Comparison of ENCODE assay signal across 15 cellular contexts in the genomic region with DNA sequence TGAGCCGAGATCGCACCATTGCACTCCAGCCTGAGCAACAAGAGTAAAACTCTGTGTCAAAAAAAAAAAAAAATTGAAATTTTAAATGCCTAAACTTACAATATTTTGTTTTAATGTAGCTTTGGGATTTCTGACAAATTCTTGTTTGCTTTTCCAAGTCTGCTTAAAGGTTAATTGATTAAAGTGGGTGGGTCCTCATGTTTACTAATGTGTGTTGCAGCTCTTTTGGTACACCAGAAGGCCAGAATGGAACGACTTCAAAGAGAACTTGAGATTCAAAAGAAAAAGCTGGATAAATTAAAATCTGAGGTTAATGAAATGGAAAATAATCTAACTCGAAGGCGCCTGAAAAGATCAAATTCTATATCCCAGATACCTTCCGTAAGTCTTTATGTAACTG. TPM values are rescaled to one million over a fixed set of nuclear protein-coding genes. Genes with fewer than 3 reads are reported as not detected.
DNase-seq lines count a peak whose midpoint lies in the region; ATAC-seq, FAIRE-seq and TF ChIP-seq lines count a peak whose summit lies in the region.
"Had no signal": no experiment of that assay in that cellular context is flagged by ENCODE, and none has a peak within 500 bp of the region (broad histone marks: within the 10 kb centered on the region; RNA-seq: fewer than 3 reads in every experiment).

No MANE protein-coding gene starts in this region.

- POLR2A ChIA-PET in HepG2 (lab: Yijun Ruan, JAX): no interaction called here

- peak overlapping the region; percentile 26 to 59 for H3K27ac ChIP-seq in liver (ENCODE audit: low read depth in 1 of 2, low read length in 2 of 2)
- no peak overlapping the region for H3K27ac ChIP-seq in HepG2 (ENCODE audit: extremely low read length, insufficient read depth, low read length)
- H3K27ac ChIP-seq in right lobe of liver: peak overlapping the region in 2 of 3 donors; percentile 2 to 23
- H3K27ac ChIP-seq: BLaER1 treated with 17β-estradiol and CSF1 and Interleukin-3, amounts not matched to agents 10 nM and 100 nM; GM23248 had no signal

- H3K4me3 ChIP-seq in liver (ENCODE audit: low read depth in 1 of 3, low read length in 3 of 3) (no peak overlapping the region), HepG2 (replicated peaks in 1 of 3; ENCODE audit: insufficient read depth in 1 of 3, low read depth in 2 of 3, low read length in 3 of 3) (no peak overlapping the region), right lobe of liver (no peak overlapping the region)
- H3K4me3 ChIP-seq: BLaER1 treated with 17β-estradiol and CSF1 and Interleukin-3, amounts not matched to agents 10 nM and 100 nM; GM23248; HAP-1 had no signal

- no peaks in the 10 kb centered on the region; the same call in 1 of the 2 replicates for H4K20me1 ChIP-seq in HepG2 (ENCODE audit: insufficient read depth, low read length)

- ATAC-seq in HepG2 (no peak), T-helper 17 cell (no peak), right lobe of liver (peak; percentile 70 to 75 (median 74)), HG03571 (IDR thresholded peaks at IDR 0.05; ENCODE audit: unreplicated experiment) (no peak)

- TF ChIP-seq POLR2A in HepG2 (IDR thresholded peaks at IDR 0.05; ENCODE audit: insufficient read depth in 1 of 2, low read depth in 2 of 2, low read length in 2 of 2): no peak
- no peak for TF ChIP-seq POLR2A in right lobe of liver (IDR thresholded peaks at IDR 0.05)

- H3K27ac Mint-ChIP-seq in activated T-cell treated with anti-CD3 and anti-CD28 coated beads, Interleukin-2, amount 50 U/mL, for 24 hours: peak overlapping the region; percentile 77
- no peak overlapping the region for H3K27ac Mint-ChIP-seq in T-helper 17 cell
- H3K27ac Mint-ChIP-seq: B cell had no signal

- in situ Hi-C loops in HepG2 (cut with HindIII; ENCODE audit: extremely low pct_ligation_motif_present, low pct_unique_long_range_greater_than_20kb): no loop called here

- CTCF ChIA-PET in HepG2 (lab: Yijun Ruan, JAX; ENCODE audit: low intra/inter-chr PET ratio, low total read pairs): no interaction called here

- WGBS in liver: 66% methylated on average over 6 of the region's 6 CpGs
- 98% methylated on average over 6 of the region's 6 CpGs for WGBS in HepG2 (ENCODE audit: low lambda C conversion rate)
- WGBS in right lobe of liver (ENCODE audit: insufficient coverage, low coverage, low lambda C conversion rate, missing lambda C conversion rate): 42% methylated on average over 6 of the region's 6 CpGs

- no peak overlapping the region for H3K9ac ChIP-seq in liver (ENCODE audit: low read depth in 1 of 2, low read length in 2 of 2)
- no peak overlapping the region for H3K9ac ChIP-seq in HepG2 (ENCODE audit: insufficient read depth, low read depth, low read length)
- H3K9ac ChIP-seq: BLaER1 treated with 17β-estradiol and CSF1 and Interleukin-3, amounts not matched to agents 10 nM and 100 nM; GM23248 had no signal

- H3K4me1 Mint-ChIP-seq in activated T-cell treated with anti-CD3 and anti-CD28 coated beads, Interleukin-2, amount 50 U/mL, for 24 hours (ENCODE audit: low read depth): peaks cover 40% of the 10 kb centered on the region
- H3K4me1 Mint-ChIP-seq in T-helper 17 cell: peaks cover 36% of the 10 kb centered on the region

- H3K36me3 Mint-ChIP-seq in activated T-cell treated with anti-CD3 and anti-CD28 coated beads, Interleukin-2, amount 50 U/mL, for 24 hours (ENCODE audit: low read depth): peaks cover 95% of the 10 kb centered on the region
- H3K36me3 Mint-ChIP-seq in T-helper 17 cell (ENCODE audit: low read depth): peaks cover 18% of the 10 kb centered on the region

- FAIRE-seq in HepG2 (lab: Jason Lieb, UNC): no peak
- FAIRE-seq: D721Med, GM12891 had no signal

- H3K9me3 ChIP-seq in liver (ENCODE audit: control insufficient read depth in 4 of 4, low read length in 3 of 4) (no peaks in the 10 kb centered on the region), HepG2 (ENCODE audit: low read length) (no peaks in the 10 kb centered on the region), T-helper 17 cell (ENCODE audit: control insufficient read depth, low read length, poor library complexity, severe bottlenecking) (no peaks in the 10 kb centered on the region), right lobe of liver (no peaks in the 10 kb centered on the region)
- H3K9me3 ChIP-seq: Caco-2, HAP-1 had no signal

- TF ChIP-seq EP300 in HepG2 (IDR thresholded peaks at IDR 0.05; ENCODE audit: low read depth in 2 of 2, low read length in 2 of 2): no peak
- TF ChIP-seq EP300 in HepG2 (CRISPR knock-in tag; IDR thresholded peaks at IDR 0.05; ENCODE audit: borderline replicate concordance): no peak

- no TSS peak for BruUV-seq in HepG2 (replicated peaks; lab: Mats Ljungman, UMichigan)

- DNase-seq in activated T-cell treated with anti-CD3 and anti-CD28 coated beads, Interleukin-2, amount 50 U/mL, for 24 hours: no peak
- DNase-seq in activated T-cell treated with anti-CD3 and anti-CD28 coated beads for 4 hours (no peak), HepG2 (ENCODE audit: low spot score) (no peak), T-helper 17 cell (no peak), right lobe of liver (no peak), SIG-M5 (lab: John Stamatoyannopoulos, UW) (no peak)
- DNase-seq: Caco-2, GM23248 had no signal

- peaks cover 3 to 28% (median 17%) of the 10 kb centered on the region in 4 donors for H3K4me1 ChIP-seq in liver (ENCODE audit: control insufficient read depth in 4 of 4, insufficient read depth in 4 of 4, low read length in 3 of 4)
- peaks cover 4% of the 10 kb centered on the region; the same call in 1 of the 2 replicates for H3K4me1 ChIP-seq in HepG2 (ENCODE audit: insufficient read depth, low read length)
- H3K4me1 ChIP-seq in right lobe of liver: peaks cover 0 to 24% (median 10%) of the 10 kb centered on the region in 4 donors
- H3K4me1 ChIP-seq: Caco-2 had no signal

- no peak overlapping the region for H2AFZ ChIP-seq in HepG2 (ENCODE audit: low read length)
- H2AFZ ChIP-seq: GM23248 had no signal

- H3K27me3 ChIP-seq in liver (ENCODE audit: control insufficient read depth in 4 of 4, insufficient read depth in 4 of 4, low read length in 3 of 4) (no peaks in the 10 kb centered on the region), HepG2 (ENCODE audit: control insufficient read depth in 1 of 2, insufficient read depth in 2 of 2, low read length in 2 of 2) (no peaks in the 10 kb centered on the region), right lobe of liver (no peaks in the 10 kb centered on the region)
- H3K27me3 ChIP-seq: BLaER1 treated with 17β-estradiol and CSF1 and Interleukin-3, amounts not matched to agents 10 nM and 100 nM had no signal

- peaks cover under 1 to 19% (median 13%) of the 10 kb centered on the region in 4 donors for H3K36me3 ChIP-seq in liver (ENCODE audit: control insufficient read depth in 4 of 4, insufficient read depth in 3 of 4, low read depth in 1 of 4, low read length in 3 of 4)
- H3K36me3 ChIP-seq in HepG2 (replicated peaks in 1 of 2; ENCODE audit: control insufficient read depth in 1 of 2, insufficient read depth in 2 of 2, low read length in 2 of 2): peaks cover 12 to 22% of the 10 kb centered on the region in 2 experiments
- peaks cover 0 to 16% (median 7%) of the 10 kb centered on the region in 4 donors for H3K36me3 ChIP-seq in right lobe of liver

- TF ChIP-seq CTCF in liver (IDR thresholded peaks at IDR 0.05; ENCODE audit: low read depth, low read length, missing input control) (no peak), HepG2 (CRISPR knock-in tag; IDR thresholded peaks at IDR 0.05) (no peak), right lobe of liver (IDR thresholded peaks at IDR 0.05) (no peak)

- intact Hi-C loops in HepG2 (cut with micrococcal nuclease; ENCODE audit: unreplicated experiment) (no loop called here), right lobe of liver (cut with DNase I) (no loop called here)

- no peaks in the 10 kb centered on the region for H3K27me3 Mint-ChIP-seq in activated T-cell treated with anti-CD3 and anti-CD28 coated beads, Interleukin-2, amount 50 U/mL, for 24 hours
- no peaks in the 10 kb centered on the region for H3K27me3 Mint-ChIP-seq in T-helper 17 cell
- H3K27me3 Mint-ChIP-seq: B cell had no signal

- TF ChIP-seq RAD21 in liver (IDR thresholded peaks at IDR 0.05) (no peak), HepG2 (CRISPR knock-in tag; IDR thresholded peaks at IDR 0.05) (no peak)

- H3K79me2 ChIP-seq in HepG2 (ENCODE audit: insufficient read depth, low read length): no peaks in the 10 kb centered on the region

- H3K9me3 Mint-ChIP-seq in activated T-cell treated with anti-CD3 and anti-CD28 coated beads, Interleukin-2, amount 50 U/mL, for 24 hours: no peaks in the 10 kb centered on the region

- no peak overlapping the region for H3K4me2 ChIP-seq in HepG2 (ENCODE audit: low read depth, low read length)
- H3K4me2 ChIP-seq: BLaER1 treated with 17β-estradiol and CSF1 and Interleukin-3, amounts not matched to agents 10 nM and 100 nM had no signal

- no peak overlapping the region for H3K4me3 Mint-ChIP-seq in activated T-cell treated with anti-CD3 and anti-CD28 coated beads, Interleukin-2, amount 50 U/mL, for 24 hours
- H3K4me3 Mint-ChIP-seq in T-helper 17 cell: peak overlapping the region; percentile 39
- H3K4me3 Mint-ChIP-seq: B cell had no signal

RNA-seq across cellular contexts. Expression of gene SUMO4, which starts 2.7 kb away (rescaled TPM):
- total RNA-seq in liver: 1 to 10 TPM in 1 of 2 donors, under 1 TPM in 1; 0.84 to 3.3 TPM
- polyA plus RNA-seq in liver: under 1 TPM in 1 of 2 donors, not detected in 1; 0.83 TPM
- 0.38 and 1.2 TPM in 2 replicates for total RNA-seq in HepG2 (2016; rRNA removed; fragmentation: Illumina TruSeq; extraction: Trizol)
- total RNA-seq in HepG2 (2016; cell fraction: cytosol; rRNA removed; fragmentation: Illumina TruSeq; extraction: Trizol; ENCODE audit: low read depth): not detected in 2 replicates
- total RNA-seq in HepG2 (2016; cell fraction: insoluble cytoplasmic fraction; rRNA removed; fragmentation: Illumina TruSeq; extraction: Trizol): 0.48 and 1.0 TPM in 2 replicates
- not detected in 2 replicates for total RNA-seq in HepG2 (2016; cell fraction: membrane; rRNA removed; fragmentation: Illumina TruSeq; extraction: Trizol)
- total RNA-seq in HepG2 (2016; cell fraction: nucleus; rRNA removed; fragmentation: Illumina TruSeq; extraction: Trizol): 5.4 and 7.3 TPM in 2 replicates
- 0.10 and 0.22 TPM in 2 replicates for polyA plus RNA-seq in HepG2 (2011; rRNA removed)
- not detected in 2 replicates for polyA plus RNA-seq in HepG2 (2011; cell fraction: cytosol; rRNA removed)
- 0.58 and 0.73 TPM in 2 replicates for polyA plus RNA-seq in HepG2 (2011; cell fraction: nucleus; rRNA removed)
- polyA plus RNA-seq in HepG2 (2012): 0.13 and 0.25 TPM in 2 replicates
- polyA plus RNA-seq in HepG2 (2016; cell fraction: cytosol; fragmentation: Illumina TruSeq; extraction: Trizol; ENCODE audit: low read depth): not detected in 2 replicates
- polyA plus RNA-seq in HepG2 (2016; cell fraction: insoluble cytoplasmic fraction; fragmentation: Illumina TruSeq; extraction: Trizol; ENCODE audit: low read depth): not detected in 2 replicates
- polyA plus RNA-seq in HepG2 (2016; cell fraction: membrane; fragmentation: Illumina TruSeq; extraction: Trizol; ENCODE audit: low read depth): not detected in 2 replicates
- 0.92 and 0.94 TPM in 2 replicates for polyA plus RNA-seq in HepG2 (2016; cell fraction: nucleus; fragmentation: Illumina TruSeq; extraction: Trizol; ENCODE audit: insufficient read depth, low read depth)
- polyA minus RNA-seq in HepG2 (2011; rRNA and poly(A)+ RNA removed; ENCODE audit: low replicate concordance): 1.6 and 2.1 TPM in 2 replicates
- polyA minus RNA-seq in HepG2 (2011; cell fraction: cytosol; rRNA and poly(A)+ RNA removed): not detected in 2 replicates
- polyA minus RNA-seq in HepG2 (2011; cell fraction: nucleus; rRNA and poly(A)+ RNA removed): 12.4 and 14.9 TPM in 2 replicates
- 10 to 100 TPM in 1 of 2 donors, 1 to 10 TPM in 1; 9.0 to 11.4 TPM for total RNA-seq in T-helper 17 cell
- total RNA-seq in right lobe of liver: 1 to 10 TPM in 3 of 6 experiments, under 1 TPM in 3; 0.49 to 1.2 (median 1.0) TPM
- total RNA-seq: GM23248 had no signal

Comparison
In these comparisons a context has a peak if more than half of its experiments do, and no peak if none do; other contexts are left out.
1. ATAC-seq: peak in right lobe of liver (4 of 4); none in HepG2 (single experiment), T-helper 17 cell (single experiment) and HG03571 (single experiment).